ENCODE assay signal across 8 cellular contexts in the genomic region with DNA sequence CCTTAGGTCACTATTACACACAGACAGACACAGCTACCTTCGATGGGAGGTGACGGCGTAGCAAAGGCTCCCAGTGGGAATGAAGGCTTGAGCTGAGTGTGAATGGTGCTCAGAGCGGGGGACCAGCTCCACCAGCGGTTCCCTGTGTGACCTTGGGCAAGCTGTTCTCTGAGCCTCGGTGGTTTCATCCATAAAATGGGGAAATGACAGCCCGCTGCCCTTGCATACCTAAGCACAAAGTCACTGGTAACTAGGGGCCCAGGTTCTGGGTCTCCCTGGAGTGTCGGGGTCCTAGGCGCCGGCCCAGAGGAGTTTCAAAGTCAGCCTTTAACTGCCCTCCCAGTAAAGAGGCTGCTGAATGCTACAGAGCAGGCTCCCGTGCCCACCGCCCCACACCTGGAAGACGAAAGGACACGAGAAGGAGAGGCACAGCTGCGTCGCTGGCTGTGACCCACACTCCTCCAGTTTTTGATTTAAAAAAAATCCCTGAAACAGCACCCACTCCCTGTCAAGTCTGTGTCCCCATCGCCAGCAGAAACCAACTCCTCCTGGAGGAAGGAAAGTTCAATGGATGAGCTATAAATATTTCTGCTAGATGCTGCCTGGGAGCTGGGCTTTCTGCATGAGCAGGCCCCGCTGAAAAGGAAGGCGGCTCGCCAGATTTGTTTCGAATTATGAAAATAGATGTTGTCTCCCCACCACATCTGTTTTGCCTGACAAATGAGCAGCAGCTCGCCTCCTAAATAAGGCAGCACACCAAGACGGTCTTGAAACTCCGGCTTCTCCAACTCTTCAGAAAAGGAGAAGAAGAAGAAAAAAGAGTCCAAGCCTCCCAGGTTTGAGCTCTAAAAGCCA.
DNase-seq lines count a peak whose midpoint lies in the region; ATAC-seq lines count a peak whose summit lies in the region.

No MANE protein-coding gene starts in this region.

- ATAC-seq in GM18858 (IDR thresholded peaks at IDR 0.05; ENCODE audit: unreplicated experiment) (peak; percentile 43), HG02571 (IDR thresholded peaks at IDR 0.05; ENCODE audit: unreplicated experiment) (peak; percentile 23), HG02973 (IDR thresholded peaks at IDR 0.05; ENCODE audit: unreplicated experiment) (no peak), HG03175 (IDR thresholded peaks at IDR 0.05; ENCODE audit: unreplicated experiment) (no peak)

- peak; percentile 67 for DNase-seq in RPMI8226
- peak; percentile 57 for DNase-seq in putamen (ENCODE audit: low spot score)
- DNase-seq in HCEC 1CT: no peak
- no peak for DNase-seq in cerebellar cortex (ENCODE audit: low spot score)

Comparison
In these comparisons a context has a peak if more than half of its experiments do, and no peak if none do; other contexts are left out.
1. ATAC-seq: peak in GM18858 (single experiment) and HG02571 (single experiment); none in HG02973 (single experiment) and HG03175 (single experiment).
2. DNase-seq: peak in RPMI8226 (single experiment) and putamen (single experiment); none in HCEC 1CT (single experiment) and cerebellar cortex (single experiment).